1 cellular context compared by ENCODE assay signal in genomic region chr1:46484783-46485490, GRCh38.
TF ChIP-seq lines count a peak whose summit lies in the region.

No MANE protein-coding gene starts in this region.

TF ChIP-seq in IMR-90, 13 proteins besides CTCF, POLR2A, EP300 and RAD21:
- TF ChIP-seq FOS (IDR thresholded peaks at IDR 0.05; ENCODE audit: low read depth, low read length) (no peak), SMC3 (IDR thresholded peaks at IDR 0.05; ENCODE audit: low read depth, low read length) (no peak), CHD1 (IDR thresholded peaks at IDR 0.05; ENCODE audit: low read depth, low read length) (no peak), MXI1 (IDR thresholded peaks at IDR 0.05; ENCODE audit: borderline replicate concordance, low read depth, low read length) (no peak), BHLHE40 (IDR thresholded peaks at IDR 0.05; ENCODE audit: low read depth, low read length) (no peak), USF2 (IDR thresholded peaks at IDR 0.05; ENCODE audit: low read depth, low read length) (no peak), CEBPB (IDR thresholded peaks at IDR 0.05; ENCODE audit: low read depth, low read length) (no peak), RCOR1 (IDR thresholded peaks at IDR 0.05; ENCODE audit: insufficient replicate concordance, low read length) (no peak), RFX5 (IDR thresholded peaks at IDR 0.05; ENCODE audit: low read depth, low read length) (no peak), NFE2L2 (IDR thresholded peaks at IDR 0.05; ENCODE audit: low read depth, low read length) (no peak), MAFK (IDR thresholded peaks at IDR 0.05; ENCODE audit: low read depth, low read length) (no peak), MAZ (IDR thresholded peaks at IDR 0.05; ENCODE audit: borderline replicate concordance, low read depth, low read length) (no peak)
- TF ChIP-seq, protein P1, sequence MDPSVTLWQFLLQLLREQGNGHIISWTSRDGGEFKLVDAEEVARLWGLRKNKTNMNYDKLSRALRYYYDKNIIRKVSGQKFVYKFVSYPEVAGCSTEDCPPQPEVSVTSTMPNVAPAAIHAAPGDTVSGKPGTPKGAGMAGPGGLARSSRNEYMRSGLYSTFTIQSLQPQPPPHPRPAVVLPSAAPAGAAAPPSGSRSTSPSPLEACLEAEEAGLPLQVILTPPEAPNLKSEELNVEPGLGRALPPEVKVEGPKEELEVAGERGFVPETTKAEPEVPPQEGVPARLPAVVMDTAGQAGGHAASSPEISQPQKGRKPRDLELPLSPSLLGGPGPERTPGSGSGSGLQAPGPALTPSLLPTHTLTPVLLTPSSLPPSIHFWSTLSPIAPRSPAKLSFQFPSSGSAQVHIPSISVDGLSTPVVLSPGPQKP (IDR thresholded peaks at IDR 0.05; ENCODE audit: borderline replicate concordance, low read depth, low read length) = no peak
